In the genomic region with DNA sequence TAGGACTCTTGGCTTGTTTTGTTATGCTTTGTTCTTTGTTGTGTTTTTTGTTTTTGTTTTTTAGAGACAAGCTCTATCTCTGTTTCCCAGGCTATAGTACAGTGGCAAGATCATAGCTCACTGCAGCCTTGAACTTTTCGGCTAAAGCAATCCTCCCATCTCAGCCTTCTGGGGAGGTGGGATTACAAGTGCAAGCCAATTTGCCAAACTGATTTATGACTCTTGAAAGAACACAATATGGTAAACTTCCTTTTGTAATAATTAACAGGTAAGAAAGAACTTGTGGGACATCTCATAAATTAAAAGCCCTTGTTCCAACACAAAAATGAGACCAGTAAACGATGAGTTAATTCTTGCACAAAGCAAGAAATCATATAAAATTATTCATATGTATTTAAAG, we compare ENCODE assay signal across 1 cellular context.
TF ChIP-seq lines count a peak whose summit lies in the region.

No MANE protein-coding gene starts in this region.

TF ChIP-seq in WTC11, 78 proteins besides CTCF, POLR2A, EP300 and RAD21 (continued from another document):
- TF ChIP-seq, protein P1, sequence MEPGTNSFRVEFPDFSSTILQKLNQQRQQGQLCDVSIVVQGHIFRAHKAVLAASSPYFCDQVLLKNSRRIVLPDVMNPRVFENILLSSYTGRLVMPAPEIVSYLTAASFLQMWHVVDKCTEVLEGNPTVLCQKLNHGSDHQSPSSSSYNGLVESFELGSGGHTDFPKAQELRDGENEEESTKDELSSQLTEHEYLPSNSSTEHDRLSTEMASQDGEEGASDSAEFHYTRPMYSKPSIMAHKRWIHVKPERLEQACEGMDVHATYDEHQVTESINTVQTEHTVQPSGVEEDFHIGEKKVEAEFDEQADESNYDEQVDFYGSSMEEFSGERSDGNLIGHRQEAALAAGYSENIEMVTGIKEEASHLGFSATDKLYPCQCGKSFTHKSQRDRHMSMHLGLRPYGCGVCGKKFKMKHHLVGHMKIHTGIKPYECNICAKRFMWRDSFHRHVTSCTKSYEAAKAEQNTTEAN (CRISPR knock-in tag; IDR thresholded peaks at IDR 0.05) = no peak
- TF ChIP-seq, protein P2, sequence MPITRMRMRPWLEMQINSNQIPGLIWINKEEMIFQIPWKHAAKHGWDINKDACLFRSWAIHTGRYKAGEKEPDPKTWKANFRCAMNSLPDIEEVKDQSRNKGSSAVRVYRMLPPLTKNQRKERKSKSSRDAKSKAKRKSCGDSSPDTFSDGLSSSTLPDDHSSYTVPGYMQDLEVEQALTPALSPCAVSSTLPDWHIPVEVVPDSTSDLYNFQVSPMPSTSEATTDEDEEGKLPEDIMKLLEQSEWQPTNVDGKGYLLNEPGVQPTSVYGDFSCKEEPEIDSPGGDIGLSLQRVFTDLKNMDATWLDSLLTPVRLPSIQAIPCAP (CRISPR knock-in tag; IDR thresholded peaks at IDR 0.05) = no peak
- TF ChIP-seq, protein P3, sequence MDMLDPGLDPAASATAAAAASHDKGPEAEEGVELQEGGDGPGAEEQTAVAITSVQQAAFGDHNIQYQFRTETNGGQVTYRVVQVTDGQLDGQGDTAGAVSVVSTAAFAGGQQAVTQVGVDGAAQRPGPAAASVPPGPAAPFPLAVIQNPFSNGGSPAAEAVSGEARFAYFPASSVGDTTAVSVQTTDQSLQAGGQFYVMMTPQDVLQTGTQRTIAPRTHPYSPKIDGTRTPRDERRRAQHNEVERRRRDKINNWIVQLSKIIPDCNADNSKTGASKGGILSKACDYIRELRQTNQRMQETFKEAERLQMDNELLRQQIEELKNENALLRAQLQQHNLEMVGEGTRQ (CRISPR knock-in tag; IDR thresholded peaks at IDR 0.05) = no peak
- TF ChIP-seq, protein P4, sequence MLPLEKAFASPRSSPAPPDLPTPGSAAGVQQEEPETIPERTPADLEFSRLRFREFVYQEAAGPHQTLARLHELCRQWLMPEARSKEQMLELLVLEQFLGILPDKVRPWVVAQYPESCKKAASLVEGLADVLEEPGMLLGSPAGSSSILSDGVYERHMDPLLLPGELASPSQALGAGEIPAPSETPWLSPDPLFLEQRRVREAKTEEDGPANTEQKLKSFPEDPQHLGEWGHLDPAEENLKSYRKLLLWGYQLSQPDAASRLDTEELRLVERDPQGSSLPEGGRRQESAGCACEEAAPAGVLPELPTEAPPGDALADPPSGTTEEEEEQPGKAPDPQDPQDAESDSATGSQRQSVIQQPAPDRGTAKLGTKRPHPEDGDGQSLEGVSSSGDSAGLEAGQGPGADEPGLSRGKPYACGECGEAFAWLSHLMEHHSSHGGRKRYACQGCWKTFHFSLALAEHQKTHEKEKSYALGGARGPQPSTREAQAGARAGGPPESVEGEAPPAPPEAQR (CRISPR knock-in tag; IDR thresholded peaks at IDR 0.05) = no peak
- TF ChIP-seq, protein P5, sequence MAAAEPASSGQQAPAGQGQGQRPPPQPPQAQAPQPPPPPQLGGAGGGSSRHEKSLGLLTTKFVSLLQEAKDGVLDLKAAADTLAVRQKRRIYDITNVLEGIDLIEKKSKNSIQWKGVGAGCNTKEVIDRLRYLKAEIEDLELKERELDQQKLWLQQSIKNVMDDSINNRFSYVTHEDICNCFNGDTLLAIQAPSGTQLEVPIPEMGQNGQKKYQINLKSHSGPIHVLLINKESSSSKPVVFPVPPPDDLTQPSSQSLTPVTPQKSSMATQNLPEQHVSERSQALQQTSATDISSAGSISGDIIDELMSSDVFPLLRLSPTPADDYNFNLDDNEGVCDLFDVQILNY (CRISPR knock-in tag; IDR thresholded peaks at IDR 0.05) = no peak
- TF ChIP-seq KAT7 (CRISPR knock-in tag; IDR thresholded peaks at IDR 0.05; ENCODE audit: borderline replicate concordance) = no peak
